Comparison of ENCODE assay signal across 37 cellular contexts in genomic region chr17:6446516-6447100, GRCh38. TPM values are rescaled to one million over a fixed set of nuclear protein-coding genes. Genes with fewer than 3 reads are reported as not detected.
"Had no signal": no experiment of that assay in that cellular context is flagged by ENCODE, and none has a peak within 500 bp of the region (broad histone marks: within the 10 kb centered on the region; RNA-seq: fewer than 3 reads in every experiment).

No MANE protein-coding gene starts in this region.

- H3K9me3 ChIP-seq: MG63 had no signal

- H3K9me3 Mint-ChIP-seq: activated B cell treated with CpG ODN at 0.5 μM for 24 hours; activated CD4-positive, alpha-beta memory T cell treated with anti-CD3 and anti-CD28 coated beads for 36 hours; activated naive CD8-positive, alpha-beta T cell treated with anti-CD3 and anti-CD28 coated beads for 36 hours; activated T-cell treated with anti-CD3 and anti-CD28 coated beads, Interleukin-2, amount 50 U/mL, for 72 hours; activated T-helper 17 cell treated with anti-CD3 and anti-CD28 coated beads, Interleukin-2, amount 50 U/mL, for 72 hours had no signal

- ATAC-seq: activated CD8-positive, alpha-beta memory T cell treated with anti-CD3 and anti-CD28 coated beads, Interleukin-2, amount 10 ng/mL, durations not matched to agents 7 days and 5 days; activated T-cell treated with anti-CD3 and anti-CD28 coated beads, Interleukin-2, amount 50 U/mL, for 72 hours; activated T-helper 17 cell treated with anti-CD3 and anti-CD28 coated beads, Interleukin-2, amount 50 U/mL, for 72 hours; Panc1 had no signal

- H3K4me3 Mint-ChIP-seq: activated B cell treated with CpG ODN at 0.5 μM for 24 hours; activated CD4-positive, alpha-beta memory T cell treated with anti-CD3 and anti-CD28 coated beads for 36 hours; activated CD8-positive, alpha-beta memory T cell treated with anti-CD3 and anti-CD28 coated beads, Interleukin-2, amount 10 ng/mL, durations not matched to agents 7 days and 5 days; activated naive CD8-positive, alpha-beta T cell treated with anti-CD3 and anti-CD28 coated beads for 36 hours; activated T-cell treated with anti-CD3 and anti-CD28 coated beads, Interleukin-2, amount 50 U/mL, for 72 hours; activated T-helper 17 cell treated with anti-CD3 and anti-CD28 coated beads, Interleukin-2, amount 50 U/mL, for 72 hours had no signal

- H3K27ac ChIP-seq: cardiac muscle cell, VCaP had no signal

- H3K36me3 Mint-ChIP-seq: activated CD4-positive, alpha-beta memory T cell treated with anti-CD3 and anti-CD28 coated beads for 36 hours; activated CD8-positive, alpha-beta memory T cell treated with anti-CD3 and anti-CD28 coated beads, Interleukin-2, amount 10 ng/mL, durations not matched to agents 7 days and 5 days; activated naive CD8-positive, alpha-beta T cell treated with anti-CD3 and anti-CD28 coated beads for 36 hours had no signal

- H3K27me3 Mint-ChIP-seq: activated B cell treated with CpG ODN at 0.5 μM for 24 hours; activated T-helper 17 cell treated with anti-CD3 and anti-CD28 coated beads, Interleukin-2, amount 50 U/mL, for 72 hours had no signal

- H3K27ac Mint-ChIP-seq: activated B cell treated with CpG ODN at 0.5 μM for 24 hours; activated CD4-positive, alpha-beta memory T cell treated with anti-CD3 and anti-CD28 coated beads for 36 hours; activated CD8-positive, alpha-beta memory T cell treated with anti-CD3 and anti-CD28 coated beads, Interleukin-2, amount 10 ng/mL, durations not matched to agents 7 days and 5 days; activated naive CD8-positive, alpha-beta T cell treated with anti-CD3 and anti-CD28 coated beads for 36 hours; activated T-cell treated with anti-CD3 and anti-CD28 coated beads, Interleukin-2, amount 50 U/mL, for 72 hours; activated T-helper 17 cell treated with anti-CD3 and anti-CD28 coated beads, Interleukin-2, amount 50 U/mL, for 72 hours had no signal

- H3K4me3 ChIP-seq: cardiac muscle cell, MG63 had no signal

- DNase-seq: activated B cell treated with CpG ODN at 0.5 μM for 24 hours; activated CD4-positive, alpha-beta memory T cell treated with anti-CD3 and anti-CD28 coated beads for 36 hours; activated CD4-positive, alpha-beta T cell treated with anti-CD3 and anti-CD28 coated beads for 4 hours; activated CD4-positive, alpha-beta T cell treated with anti-CD3 and anti-CD28 coated beads, Interleukin-2, amount 50 U/mL, for 1 hour; activated CD4-positive, CD25-positive, alpha-beta regulatory T cell treated with anti-CD3 and anti-CD28 coated beads, Interleukin-2, amount 50 U/mL, for 72 hours; activated CD8-positive, alpha-beta memory T cell treated with anti-CD3 and anti-CD28 coated beads for 24 hours; activated CD8-positive, alpha-beta memory T cell treated with anti-CD3 and anti-CD28 coated beads, Interleukin-2, amount 10 ng/mL, durations not matched to agents 7 days and 5 days; activated CD8-positive, alpha-beta memory T cell treated with anti-CD3 and anti-CD28 coated beads, Interleukin-2, amount 50 U/mL, for 48 hours; activated effector memory CD4-positive, alpha-beta T cell treated with anti-CD3 and anti-CD28 coated beads, Interleukin-2, amount 50 U/mL, for 16 hours; activated naive CD4-positive, alpha-beta T cell; activated naive CD4-positive, alpha-beta T cell treated with anti-CD3 and anti-CD28 coated beads, Interleukin-2, amount 50 U/mL, for 16 hours; activated naive CD8-positive, alpha-beta T cell treated with anti-CD3 and anti-CD28 coated beads for 36 hours; activated T-cell treated with anti-CD3 and anti-CD28 coated beads, Interleukin-2, amount 50 U/mL, for 72 hours; amniotic stem cell; aorta; Karpas-422; KBM-7; MG63; NCI-H1048; NCI-H1105 treated with DMSO at 0.1 percent for 48 hours; NCI-H1436; NCI-H1694; NCI-H1930; NCI-H2081 treated with DMSO at 0.1 percent for 48 hours; NCI-H345; NCI-H524 treated with DMSO at 0.1 percent for 48 hours; Right ventricle myocardium superior; RPMI8226; SW 1271; T-helper 1 cell; T-helper 2 cell; T-helper 9 cell had no signal

- H3K27me3 ChIP-seq: cardiac muscle cell, MG63 had no signal

- H3K36me3 ChIP-seq: cardiac muscle cell, MG63 had no signal

RNA-seq across cellular contexts. Expression of gene AIPL1, which starts 11.7 kb away (rescaled TPM):
- total RNA-seq: activated B cell treated with CpG ODN at 0.5 μM for 24 hours; activated CD4-positive, alpha-beta memory T cell treated with anti-CD3 and anti-CD28 coated beads for 36 hours; activated CD8-positive, alpha-beta memory T cell treated with anti-CD3 and anti-CD28 coated beads, Interleukin-2, amount 10 ng/mL, durations not matched to agents 7 days and 5 days; activated naive CD8-positive, alpha-beta T cell treated with anti-CD3 and anti-CD28 coated beads for 36 hours; activated T-cell treated with anti-CD3 and anti-CD28 coated beads, Interleukin-2, amount 50 U/mL, for 72 hours; activated T-helper 17 cell treated with anti-CD3 and anti-CD28 coated beads, Interleukin-2, amount 50 U/mL, for 72 hours; aorta; cardiac muscle cell; NCI-H460; Right ventricle myocardium superior had no signal
